ENCODE assay signal across 9 cellular contexts in genomic region chr3:197951392-197951990, GRCh38. TPM values are rescaled to one million over a fixed set of nuclear protein-coding genes. Genes with fewer than 3 reads are reported as not detected.
DNase-seq lines count a peak whose midpoint lies in the region; ATAC-seq and TF ChIP-seq lines count a peak whose summit lies in the region.
"Had no signal": no experiment of that assay in that cellular context is flagged by ENCODE, and none has a peak within 500 bp of the region (broad histone marks: within the 10 kb centered on the region; RNA-seq: fewer than 3 reads in every experiment).

No MANE protein-coding gene starts in this region.

- H3K27me3 Mint-ChIP-seq in brain (peaks cover 16% of the 10 kb centered on the region), mesothelial cell of epicardium (ENCODE audit: low read depth) (no peaks in the 10 kb centered on the region)

- no peak for ATAC-seq in HG02981 (IDR thresholded peaks at IDR 0.05; ENCODE audit: unreplicated experiment)

- H3K36me3 Mint-ChIP-seq in brain (peaks cover 59% of the 10 kb centered on the region), mesothelial cell of epicardium (peaks cover 20% of the 10 kb centered on the region)

- TF ChIP-seq CTCF in brain (conservative IDR thresholded peaks at IDR 0.05), result no peak
- TF ChIP-seq CTCF in mesothelial cell of epicardium (IDR thresholded peaks at IDR 0.05; ENCODE audit: unreplicated experiment), result no peak

- no peak for TF ChIP-seq POLR2A in erythroblast (IDR thresholded peaks at IDR 0.05; ENCODE audit: low read length)

- peaks cover 58% of the 10 kb centered on the region for H3K4me1 Mint-ChIP-seq in brain
- peaks cover 31% of the 10 kb centered on the region for H3K4me1 Mint-ChIP-seq in mesothelial cell of epicardium

- peak; percentile 22 for DNase-seq in stimulated activated CD4-positive, alpha-beta T cell treated with anti-CD3 and anti-CD28 coated beads, Interleukin-15, amount 100 ng/mL, for 24 hours
- no peak for DNase-seq in stimulated activated CD4-positive, alpha-beta T cell treated with anti-CD3 and anti-CD28 coated beads, Interleukin-12 subunit alpha, Interleukin-12 subunit beta, amount 100 ng/mL, for 4 hours
- DNase-seq in mesothelial cell of epicardium (ENCODE audit: low spot score in 2 of 2, unreplicated experiment in 2 of 2), result no peak
- no peak for DNase-seq in COR-L47 (lab: John Stamatoyannopoulos, UW)
- DNase-seq in NCI-H748 treated with DMSO at 0.1 percent for 48 hours (lab: John Stamatoyannopoulos, UW), result no peak
- no peak for DNase-seq in erythroblast (lab: John Stamatoyannopoulos, UW)
- DNase-seq: MV-4-11 had no signal

- H3K27ac Mint-ChIP-seq in brain (peak overlapping the region in 4 of 5 experiments; percentile 99 to 100 (median 100)), mesothelial cell of epicardium (peak overlapping the region; percentile 99)

- peak overlapping the region; percentile 97 to 98 (median 98) for H3K4me3 Mint-ChIP-seq in brain
- peak overlapping the region; percentile 98 for H3K4me3 Mint-ChIP-seq in mesothelial cell of epicardium

- H3K9me3 Mint-ChIP-seq in brain (no peaks in the 10 kb centered on the region), mesothelial cell of epicardium (no peaks in the 10 kb centered on the region)

RNA-seq across cellular contexts. Expression of gene RPL35A, which starts 1.5 kb away (rescaled TPM):
- 1,779 TPM for polyA plus RNA-seq in brain (ENCODE audit: insufficient read depth, low read depth, low replicate concordance)
- total RNA-seq in mesothelial cell of epicardium, result 1,252 to 1,366 TPM (median 1,330 TPM) in 3 replicates

RNA-seq across cellular contexts. Expression of gene LMLN, which starts 8.5 kb away (rescaled TPM):
- 1.5 TPM for polyA plus RNA-seq in brain (ENCODE audit: insufficient read depth, low read depth, low replicate concordance)
- 5.7 to 8.0 TPM (median 6.0 TPM) in 3 replicates for total RNA-seq in mesothelial cell of epicardium
